In the genomic region with DNA sequence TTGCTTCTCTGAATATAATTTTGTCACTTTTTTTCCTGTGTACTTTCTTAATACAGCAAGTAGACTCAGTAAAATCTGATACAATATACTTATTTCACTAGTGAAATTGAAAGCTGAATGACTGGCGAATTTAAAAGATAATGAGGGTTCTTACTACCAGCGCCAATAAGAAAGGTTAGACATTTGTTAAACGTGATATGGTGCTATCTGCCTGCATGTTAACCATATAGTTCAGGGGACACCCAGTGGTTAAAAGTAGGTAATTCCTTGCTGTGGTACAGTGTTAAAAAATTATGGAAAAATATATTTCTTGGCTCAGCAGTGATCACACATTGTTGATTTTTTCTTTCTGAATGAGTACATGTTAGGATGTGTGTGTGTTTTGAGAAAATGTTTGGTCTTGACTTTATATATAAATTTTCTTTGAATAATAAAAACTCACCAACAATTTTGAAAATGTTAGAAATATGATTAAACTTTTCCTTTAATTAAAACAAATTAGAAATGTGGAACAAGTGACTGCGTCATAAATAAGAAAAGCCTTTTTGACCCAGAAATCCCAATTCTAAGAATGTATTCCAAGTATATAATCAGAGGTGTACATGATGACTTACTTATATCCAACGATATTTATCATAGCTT, we compare ENCODE assay signal across 8 cellular contexts. TPM values are rescaled to one million over a fixed set of nuclear protein-coding genes. Genes with fewer than 3 reads are reported as not detected.
DNase-seq lines count a peak whose midpoint lies in the region; ATAC-seq and TF ChIP-seq lines count a peak whose summit lies in the region.

No MANE protein-coding gene starts in this region.

- H3K27ac ChIP-seq in epithelial cell of prostate, result peak overlapping the region; percentile 9

- ATAC-seq in GM21360 (IDR thresholded peaks at IDR 0.05; ENCODE audit: unreplicated experiment) (peak; percentile 78), HG03571 (IDR thresholded peaks at IDR 0.05; ENCODE audit: unreplicated experiment) (peak; percentile 91)

- POLR2A ChIA-PET in activated CD4-positive, alpha-beta memory T cell treated with anti-CD3 and anti-CD28 coated beads for 36 hours (lab: Charles Lee), result no interaction called here

- H3K4me3 Mint-ChIP-seq in neural crest cell, result no peak overlapping the region
- H3K4me3 Mint-ChIP-seq in activated CD4-positive, alpha-beta memory T cell treated with anti-CD3 and anti-CD28 coated beads for 36 hours, result no peak overlapping the region

- peak; percentile 80 for TF ChIP-seq CTCF in neural crest cell (conservative IDR thresholded peaks at IDR 0.05)

- CTCF ChIA-PET in activated CD4-positive, alpha-beta memory T cell treated with anti-CD3 and anti-CD28 coated beads for 36 hours (lab: Charles Lee), result interaction anchor here (0.8 to 3.4 kb wide), 13 partner anchors 13 to 343 kb away, joined by 3 to 40 read pairs (median 4); no protein-coding TSS in a partner anchor

- no peaks in the 10 kb centered on the region for H3K27me3 Mint-ChIP-seq in neural crest cell (ENCODE audit: low read depth)
- H3K27me3 Mint-ChIP-seq in activated CD4-positive, alpha-beta memory T cell treated with anti-CD3 and anti-CD28 coated beads for 36 hours, result no peaks in the 10 kb centered on the region

- no peaks in the 10 kb centered on the region for H3K4me1 Mint-ChIP-seq in neural crest cell
- H3K4me1 Mint-ChIP-seq in activated CD4-positive, alpha-beta memory T cell treated with anti-CD3 and anti-CD28 coated beads for 36 hours (ENCODE audit: low read depth), result peaks cover 30% of the 10 kb centered on the region

- H3K36me3 Mint-ChIP-seq in neural crest cell (ENCODE audit: low read depth), result no peaks in the 10 kb centered on the region
- H3K36me3 Mint-ChIP-seq in activated CD4-positive, alpha-beta memory T cell treated with anti-CD3 and anti-CD28 coated beads for 36 hours, result peaks cover 1% of the 10 kb centered on the region

- no peaks in the 10 kb centered on the region for H3K9me3 Mint-ChIP-seq in neural crest cell
- H3K9me3 Mint-ChIP-seq in activated CD4-positive, alpha-beta memory T cell treated with anti-CD3 and anti-CD28 coated beads for 36 hours, result no peaks in the 10 kb centered on the region

- intact Hi-C loops in activated CD4-positive, alpha-beta memory T cell treated with anti-CD3 and anti-CD28 coated beads for 36 hours (cut with micrococcal nuclease), result loop anchor here (1.0 kb wide), 1 partner anchor 74 kb away; no protein-coding TSS in a partner anchor

- peak; percentile 62 for DNase-seq in EH (ENCODE audit: low read depth)
- DNase-seq in RPMI8226, result peak; percentile 51
- DNase-seq in epithelial cell of prostate (ENCODE audit: low read depth, low spot score), result no peak
- DNase-seq in neural crest cell (ENCODE audit: low read depth, low spot score), result no peak
- DNase-seq in HPDE6-E6E7 (ENCODE audit: extremely low spot score), result no peak
- no peak for DNase-seq in activated CD4-positive, alpha-beta memory T cell treated with anti-CD3 and anti-CD28 coated beads for 36 hours

- H3K27ac Mint-ChIP-seq in neural crest cell (ENCODE audit: unreplicated experiment), result no peak overlapping the region
- no peak overlapping the region for H3K27ac Mint-ChIP-seq in activated CD4-positive, alpha-beta memory T cell treated with anti-CD3 and anti-CD28 coated beads for 36 hours

RNA-seq across cellular contexts. Expression of gene CAST, which starts 25.8 kb away (rescaled TPM):
- 50.3 and 50.7 TPM in 2 replicates for total RNA-seq in neural crest cell
- total RNA-seq in activated CD4-positive, alpha-beta memory T cell treated with anti-CD3 and anti-CD28 coated beads for 36 hours, result 100 to 1,000 TPM; 155 to 162 TPM

Comparison
In these comparisons a context has a peak if more than half of its experiments do, and no peak if none do; other contexts are left out.
1. DNase-seq: peak in EH (single experiment) and RPMI8226 (single experiment); none in epithelial cell of prostate (single experiment), neural crest cell (single experiment), HPDE6-E6E7 (single experiment) and activated CD4-positive, alpha-beta memory T cell treated with anti-CD3 and anti-CD28 coated beads for 36 hours (single experiment).